In genomic region chr9:77556396-77556795, GRCh38 we compare ENCODE assay signal across 1 cellular context.
TF ChIP-seq lines count a peak whose summit lies in the region.

No MANE protein-coding gene starts in this region.

TF ChIP-seq in GM12878, 131 proteins besides CTCF, POLR2A, EP300 and RAD21 (continued from another document):
- no peak for TF ChIP-seq PBX3 (IDR thresholded peaks at IDR 0.05; ENCODE audit: insufficient replicate concordance, low read depth, low read length)
- TF ChIP-seq PML (IDR thresholded peaks at IDR 0.05; ENCODE audit: low read length): no peak
- TF ChIP-seq ZBTB33 (IDR thresholded peaks at IDR 0.05): no peak
- no peak for TF ChIP-seq DPF2 (IDR thresholded peaks at IDR 0.05)
